In genomic region chr20:35601021-35601973, GRCh38 we compare ENCODE assay signal across 8 cellular contexts. TPM values are rescaled to one million over a fixed set of nuclear protein-coding genes. Genes with fewer than 3 reads are reported as not detected.
DNase-seq lines count a peak whose midpoint lies in the region; ATAC-seq and TF ChIP-seq lines count a peak whose summit lies in the region.

No MANE protein-coding gene starts in this region.

- intact Hi-C loops in ascending aorta (cut with DNase I): loop anchor here (1.0 to 5.0 kb wide), 3 partner anchors 17 to 96 kb away; partner anchors contain the start of genes CPNE1, NFS1, RBM12 and ROMO1
- intact Hi-C loops in sciatic nerve (cut with DNase I): no loop called here

- H3K4me3 ChIP-seq in ascending aorta: peak overlapping the region; percentile 66 to 71

- no peak overlapping the region for H3K27ac ChIP-seq in ascending aorta

- DNase-seq in EH (ENCODE audit: low read depth) (peak; percentile 73), Kasumi-1 (lab: John Stamatoyannopoulos, UW) (peak; percentile 59 to 68), ascending aorta (ENCODE audit: low spot score in 2 of 2) (peak in 1 of 2 donors; percentile 84), hippocampal formation (lab: John Stamatoyannopoulos, UW) (peak; percentile 21 to 54), sciatic nerve (ENCODE audit: low spot score) (peak; percentile 86), A172 (ENCODE audit: low spot score) (no peak)
- peak; percentile 72 for DNase-seq in T-helper 2 cell treated with Interferon-gamma antibody and Interleukin-4, amounts not matched to agents 5 μg/mL and 100 μg/mL, for 36 hours (ENCODE audit: low spot score)

- peaks cover 10 to 14% of the 10 kb centered on the region in 2 donors for H3K4me1 ChIP-seq in ascending aorta

- peak; percentile 28 to 69 (median 30) for TF ChIP-seq CTCF in ascending aorta (IDR thresholded peaks at IDR 0.05)

- no peaks in the 10 kb centered on the region for H3K9me3 Mint-ChIP-seq in T-helper 2 cell treated with Interferon-gamma antibody and Interleukin-4, amounts not matched to agents 5 μg/mL and 100 μg/mL, for 36 hours

- peaks cover 3% of the 10 kb centered on the region for H3K4me1 Mint-ChIP-seq in T-helper 2 cell treated with Interferon-gamma antibody and Interleukin-4, amounts not matched to agents 5 μg/mL and 100 μg/mL, for 36 hours (ENCODE audit: low read depth)

- peaks cover 53% of the 10 kb centered on the region for H3K27me3 Mint-ChIP-seq in T-helper 2 cell treated with Interferon-gamma antibody and Interleukin-4, amounts not matched to agents 5 μg/mL and 100 μg/mL, for 36 hours (ENCODE audit: low read depth)

- ATAC-seq in sciatic nerve: peak; percentile 85
- ATAC-seq in GM21528 (IDR thresholded peaks at IDR 0.05; ENCODE audit: low FRiP score, unreplicated experiment): no peak

- H3K27ac Mint-ChIP-seq in T-helper 2 cell treated with Interferon-gamma antibody and Interleukin-4, amounts not matched to agents 5 μg/mL and 100 μg/mL, for 36 hours: no peak overlapping the region

- peak overlapping the region; percentile 74 for H3K4me3 Mint-ChIP-seq in T-helper 2 cell treated with Interferon-gamma antibody and Interleukin-4, amounts not matched to agents 5 μg/mL and 100 μg/mL, for 36 hours

- no peaks in the 10 kb centered on the region for H3K27me3 ChIP-seq in ascending aorta

- no peaks in the 10 kb centered on the region for H3K36me3 Mint-ChIP-seq in T-helper 2 cell treated with Interferon-gamma antibody and Interleukin-4, amounts not matched to agents 5 μg/mL and 100 μg/mL, for 36 hours (ENCODE audit: low read depth)

- H3K9me3 ChIP-seq in ascending aorta: no peaks in the 10 kb centered on the region

- H3K36me3 ChIP-seq in ascending aorta: no peaks in the 10 kb centered on the region

RNA-seq across cellular contexts. Expression of gene SPAG4, which starts 14.3 kb away (rescaled TPM):
- total RNA-seq in ascending aorta (35.3 TPM), sciatic nerve (4.5 TPM)
- total RNA-seq in A172 (2014; rRNA removed; shearing (Covaris generic)): 1.5 and 7.1 TPM in 2 replicates

RNA-seq across cellular contexts. Expression of gene ERGIC3, which starts 59.4 kb away (rescaled TPM):
- total RNA-seq in ascending aorta (67.7 TPM), sciatic nerve (143 TPM)
- total RNA-seq in A172 (2014; rRNA removed; shearing (Covaris generic)): 258 TPM in 2 replicates
